In the genomic region with DNA sequence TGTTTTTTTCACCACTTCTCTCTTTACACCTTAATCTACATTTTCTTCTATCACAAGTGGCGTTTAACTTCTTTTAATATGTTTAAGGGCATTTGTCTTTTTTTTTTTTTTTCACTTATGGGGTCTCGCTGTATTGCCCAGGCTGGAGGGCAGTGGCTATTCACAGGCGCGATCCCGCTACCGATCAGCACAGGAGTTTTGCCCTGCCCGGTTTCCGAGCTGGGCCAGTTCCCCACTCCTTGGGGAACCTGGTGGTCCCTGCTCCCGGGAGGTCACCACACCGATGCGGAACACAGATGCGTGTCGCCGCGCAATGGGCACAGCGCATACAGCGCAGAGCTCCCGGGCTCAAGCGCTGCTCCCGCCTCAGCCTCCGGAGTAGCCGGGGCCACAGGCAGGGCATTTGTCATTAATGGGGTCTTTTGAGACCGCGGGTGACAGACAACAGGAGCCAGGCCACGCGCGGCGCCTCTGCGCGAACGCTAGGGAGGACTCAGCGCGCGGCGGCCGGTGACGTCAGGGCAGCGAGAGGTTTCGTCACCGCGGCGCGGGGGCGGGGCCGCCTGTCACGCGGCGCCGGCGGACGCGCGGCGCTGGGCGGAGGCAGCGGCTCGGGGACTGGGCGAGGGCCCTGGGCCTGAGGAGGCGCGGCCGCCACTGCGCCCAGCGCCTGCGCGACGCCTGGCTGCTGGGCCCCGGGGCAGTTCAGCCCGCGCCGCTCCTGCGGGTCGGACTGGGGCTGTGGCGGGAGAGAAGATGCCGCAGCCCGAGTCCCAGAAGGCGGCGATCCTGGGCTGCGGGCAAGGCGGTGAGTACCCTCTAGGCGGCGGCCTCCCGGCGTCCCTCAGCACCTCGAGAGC, we compare ENCODE assay signal across 8 cellular contexts. TPM values are rescaled to one million over a fixed set of nuclear protein-coding genes. Genes with fewer than 3 reads are reported as not detected.
DNase-seq lines count a peak whose midpoint lies in the region; ATAC-seq and TF ChIP-seq lines count a peak whose summit lies in the region.

A gene (plus strand): TSS at position 598 of the 860 bp plus-strand sequence. CDS start 68,554 bp downstream, outside the sequence.

- ATAC-seq in GM18858 (IDR thresholded peaks at IDR 0.05; ENCODE audit: unreplicated experiment) (peak; percentile 95), HG03066 (IDR thresholded peaks at IDR 0.05; ENCODE audit: low read depth, unreplicated experiment) (peak; percentile 94)
- ATAC-seq in activated CD4-positive, alpha-beta T cell treated with anti-CD3 and anti-CD28 coated beads for 36 hours, result peak; percentile 96

- CTCF ChIA-PET in AG04449 (lab: Yijun Ruan, JAX), result interaction anchor here (1.4 to 2.5 kb wide), 2 partner anchors 12 to 120 kb away, joined by 5 to 7 read pairs; no protein-coding TSS in a partner anchor
- CTCF ChIA-PET in activated CD4-positive, alpha-beta T cell treated with anti-CD3 and anti-CD28 coated beads for 36 hours (lab: Charles Lee), result interaction anchor here (0.6 to 1.0 kb wide), 2 partner anchors 51 to 168 kb away, joined by 3 read pairs; no protein-coding TSS in a partner anchor

- peak within 1 kb of the TSS; percentile 73 for H3K4me3 Mint-ChIP-seq in activated CD4-positive, alpha-beta T cell treated with anti-CD3 and anti-CD28 coated beads for 36 hours
- peak within 1 kb of the TSS; percentile 85 for H3K4me3 Mint-ChIP-seq in chondrocyte (ENCODE audit: unreplicated experiment)

- H3K4me1 Mint-ChIP-seq in activated CD4-positive, alpha-beta T cell treated with anti-CD3 and anti-CD28 coated beads for 36 hours, result peaks cover 35% of the 10 kb centered on the region
- peaks cover 17% of the 10 kb centered on the region for H3K4me1 Mint-ChIP-seq in chondrocyte (ENCODE audit: low read depth)

- intact Hi-C loops in activated CD4-positive, alpha-beta T cell treated with anti-CD3 and anti-CD28 coated beads for 36 hours (cut with DNase I, micrococcal nuclease), result loop anchor here (1.0 to 10.0 kb wide), 11 partner anchors 89 to 734 kb away; a partner anchor contains a TSS

- H3K27me3 Mint-ChIP-seq in activated CD4-positive, alpha-beta T cell treated with anti-CD3 and anti-CD28 coated beads for 36 hours, result no peaks in the 10 kb centered on the region
- no peaks in the 10 kb centered on the region for H3K27me3 Mint-ChIP-seq in chondrocyte (ENCODE audit: low read depth)

- DNase-seq in AG04449 (ENCODE audit: low read depth, low spot score) (no peak), NCI-H2227 (lab: John Stamatoyannopoulos, UW; ENCODE audit: unreplicated experiment) (peak; percentile 95), chondrocyte (ENCODE audit: low spot score) (peak; percentile 90), kidney tubule cell (ENCODE audit: low spot score) (peak; percentile 87)
- DNase-seq in activated CD4-positive, alpha-beta T cell treated with anti-CD3 and anti-CD28 coated beads for 36 hours, result peak; percentile 93
- DNase-seq in stimulated activated CD4-positive, alpha-beta T cell treated with anti-CD3 and anti-CD28 coated beads, Interleukin-1b, Interleukin-23, amount 100 ng/mL, for 1 hour (ENCODE audit: low read depth in 2 of 2), result peak; percentile 58 to 79

- TF ChIP-seq CTCF in AG04449 (IDR thresholded peaks at IDR 0.05; ENCODE audit: insufficient read depth, low read length, missing control alignments), result peak; percentile 57
- TF ChIP-seq CTCF in chondrocyte (IDR thresholded peaks at IDR 0.05), result peak; percentile 73

- peaks cover 5% of the 10 kb centered on the region for H3K9me3 Mint-ChIP-seq in activated CD4-positive, alpha-beta T cell treated with anti-CD3 and anti-CD28 coated beads for 36 hours (ENCODE audit: low read depth)
- no peaks in the 10 kb centered on the region for H3K9me3 Mint-ChIP-seq in chondrocyte (ENCODE audit: low read depth)

- H3K4me3 ChIP-seq in AG04449 (ENCODE audit: low read depth, low read length), result peak within 1 kb of the TSS; percentile 87

- peak within 1 kb of the TSS; percentile 85 for H3K27ac Mint-ChIP-seq in activated CD4-positive, alpha-beta T cell treated with anti-CD3 and anti-CD28 coated beads for 36 hours
- H3K27ac Mint-ChIP-seq in chondrocyte (ENCODE audit: unreplicated experiment), result peak within 1 kb of the TSS; percentile 90

- H3K36me3 Mint-ChIP-seq in activated CD4-positive, alpha-beta T cell treated with anti-CD3 and anti-CD28 coated beads for 36 hours (ENCODE audit: low read depth), result peaks cover 24% of the 10 kb centered on the region
- H3K36me3 Mint-ChIP-seq in chondrocyte (ENCODE audit: low read depth), result peaks cover 10% of the 10 kb centered on the region

- POLR2A ChIA-PET in AG04449 (lab: Yijun Ruan, JAX), result interaction anchor here (0.5 kb wide), 1 partner anchor 778 kb away, joined by 6 read pairs; no protein-coding TSS in a partner anchor
- POLR2A ChIA-PET in activated CD4-positive, alpha-beta T cell treated with anti-CD3 and anti-CD28 coated beads for 36 hours (lab: Charles Lee), result no interaction called here

RNA-seq across cellular contexts. Expression of the gene that starts here (rescaled TPM):
- total RNA-seq in activated CD4-positive, alpha-beta T cell treated with anti-CD3 and anti-CD28 coated beads for 36 hours, result 10 to 100 TPM; 22.0 to 24.8 TPM
- 36.2 to 62.1 TPM (median 37.1 TPM) in 3 replicates for total RNA-seq in chondrocyte
